ENCODE assay signal across 9 cellular contexts in the genomic region with DNA sequence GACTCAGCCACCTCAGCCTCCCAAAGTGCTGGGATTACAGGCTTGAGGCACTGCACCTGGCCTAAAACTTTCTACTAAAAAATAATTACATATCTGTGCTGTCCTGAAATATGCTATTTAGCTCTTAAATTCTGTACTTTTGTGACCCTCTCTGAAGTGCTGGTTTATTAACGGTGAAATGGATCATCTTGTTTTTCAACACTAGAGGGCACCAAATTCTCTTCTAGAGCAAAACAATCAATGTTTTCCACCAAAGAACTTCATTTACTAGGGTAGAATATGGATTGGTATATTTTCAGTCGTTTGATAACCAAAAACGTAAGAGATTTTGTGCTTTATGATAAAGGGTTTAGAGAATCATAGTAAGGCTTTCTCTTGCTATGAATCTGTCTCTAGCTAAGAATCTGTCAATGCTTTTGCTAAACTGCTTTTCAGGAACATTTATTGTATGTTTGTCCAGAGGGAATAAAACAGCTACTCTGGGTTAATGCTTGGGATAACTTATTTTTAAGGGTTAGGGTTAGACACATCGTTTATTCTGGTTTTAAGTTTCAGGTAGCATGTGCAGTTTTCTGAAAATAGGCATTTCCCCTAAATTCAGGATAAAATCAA.
DNase-seq lines count a peak whose midpoint lies in the region; ATAC-seq and TF ChIP-seq lines count a peak whose summit lies in the region.
"Had no signal": no experiment of that assay in that cellular context is flagged by ENCODE, and none has a peak within 500 bp of the region (broad histone marks: within the 10 kb centered on the region; RNA-seq: fewer than 3 reads in every experiment).

No MANE protein-coding gene starts in this region.

- H3K36me3 ChIP-seq in thoracic aorta, result peaks cover 8% of the 10 kb centered on the region
- H3K36me3 ChIP-seq: SJCRH30 had no signal

- H3K9me3 ChIP-seq in thoracic aorta, result no peaks in the 10 kb centered on the region
- H3K9me3 ChIP-seq: SJCRH30 had no signal

- in situ Hi-C loops in Caki2 (cut with HindIII; ENCODE audit: low pct_unique_long_range_greater_than_20kb, low sequenced_read_pairs), result no loop called here

- ATAC-seq in GM19372 (IDR thresholded peaks at IDR 0.05; ENCODE audit: low read depth, unreplicated experiment) (peak; percentile 60), thoracic aorta (ENCODE audit: insufficient number of reproducible peaks, low FRiP score, low read depth) (no peak), HG03571 (IDR thresholded peaks at IDR 0.05; ENCODE audit: unreplicated experiment) (no peak)

- no peaks in the 10 kb centered on the region for H3K27me3 ChIP-seq in thoracic aorta (replicated peaks; ENCODE audit: insufficient read depth)
- H3K27me3 ChIP-seq: SJCRH30 had no signal

- no peak overlapping the region for H3K27ac ChIP-seq in thoracic aorta
- H3K27ac ChIP-seq: SJCRH30 had no signal

- TF ChIP-seq CTCF in thoracic aorta (IDR thresholded peaks at IDR 0.05), result peak; percentile 63

- TF ChIP-seq RAD21 in Ishikawa (IDR thresholded peaks at IDR 0.05; ENCODE audit: low read depth), result peak; percentile 63

- H3K4me1 ChIP-seq in thoracic aorta (ENCODE audit: control insufficient read depth in 1 of 2, low read depth in 2 of 2), result no peaks in the 10 kb centered on the region
- H3K4me1 ChIP-seq: SJCRH30 had no signal

- H3K4me3 ChIP-seq in thoracic aorta, result no peak overlapping the region
- H3K4me3 ChIP-seq: SJCRH30 had no signal

- no peak for TF ChIP-seq EP300 in Ishikawa (IDR thresholded peaks at IDR 0.05; ENCODE audit: borderline replicate concordance)

- peak; percentile 14 for DNase-seq in Caki2 (ENCODE audit: low read depth)
- DNase-seq in SKM-1 (lab: John Stamatoyannopoulos, UW; ENCODE audit: unreplicated experiment), result peak; percentile 33
- DNase-seq in glomerular visceral epithelial cell (ENCODE audit: extremely low spot score), result peak; percentile 42
- no peak for DNase-seq in thoracic aorta (ENCODE audit: low spot score)
- DNase-seq in stimulated activated CD4-positive, alpha-beta T cell treated with anti-CD3 and anti-CD28 coated beads, Interleukin-1b, Interleukin-23, amount 100 ng/mL, for 48 hours, result no peak

TF ChIP-seq in Ishikawa, 13 proteins besides CTCF, POLR2A, EP300 and RAD21:
- TF ChIP-seq EGR1 (IDR thresholded peaks at IDR 0.05) (no peak), TAF1 (IDR thresholded peaks at IDR 0.05; ENCODE audit: low read depth) (no peak), YY1 (IDR thresholded peaks at IDR 0.05; ENCODE audit: low read depth) (no peak), CREB1 (IDR thresholded peaks at IDR 0.05; ENCODE audit: low read depth) (no peak), NFIC (IDR thresholded peaks at IDR 0.05) (no peak), ZBTB7A (IDR thresholded peaks at IDR 0.05; ENCODE audit: low read depth) (no peak), FOXM1 (IDR thresholded peaks at IDR 0.05; ENCODE audit: borderline replicate concordance, low read depth) (no peak), TEAD4 (IDR thresholded peaks at IDR 0.05) (no peak), CEBPB (IDR thresholded peaks at IDR 0.05) (no peak), TCF12 (IDR thresholded peaks at IDR 0.05; ENCODE audit: low read depth) (no peak)
- TF ChIP-seq, protein P1, sequence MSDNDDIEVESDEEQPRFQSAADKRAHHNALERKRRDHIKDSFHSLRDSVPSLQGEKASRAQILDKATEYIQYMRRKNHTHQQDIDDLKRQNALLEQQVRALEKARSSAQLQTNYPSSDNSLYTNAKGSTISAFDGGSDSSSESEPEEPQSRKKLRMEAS (IDR thresholded peaks at IDR 0.05), result no peak
- TF ChIP-seq, protein P2, sequence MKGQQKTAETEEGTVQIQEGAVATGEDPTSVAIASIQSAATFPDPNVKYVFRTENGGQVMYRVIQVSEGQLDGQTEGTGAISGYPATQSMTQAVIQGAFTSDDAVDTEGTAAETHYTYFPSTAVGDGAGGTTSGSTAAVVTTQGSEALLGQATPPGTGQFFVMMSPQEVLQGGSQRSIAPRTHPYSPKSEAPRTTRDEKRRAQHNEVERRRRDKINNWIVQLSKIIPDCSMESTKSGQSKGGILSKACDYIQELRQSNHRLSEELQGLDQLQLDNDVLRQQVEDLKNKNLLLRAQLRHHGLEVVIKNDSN (IDR thresholded peaks at IDR 0.05), result no peak
- TF ChIP-seq, protein P3, sequence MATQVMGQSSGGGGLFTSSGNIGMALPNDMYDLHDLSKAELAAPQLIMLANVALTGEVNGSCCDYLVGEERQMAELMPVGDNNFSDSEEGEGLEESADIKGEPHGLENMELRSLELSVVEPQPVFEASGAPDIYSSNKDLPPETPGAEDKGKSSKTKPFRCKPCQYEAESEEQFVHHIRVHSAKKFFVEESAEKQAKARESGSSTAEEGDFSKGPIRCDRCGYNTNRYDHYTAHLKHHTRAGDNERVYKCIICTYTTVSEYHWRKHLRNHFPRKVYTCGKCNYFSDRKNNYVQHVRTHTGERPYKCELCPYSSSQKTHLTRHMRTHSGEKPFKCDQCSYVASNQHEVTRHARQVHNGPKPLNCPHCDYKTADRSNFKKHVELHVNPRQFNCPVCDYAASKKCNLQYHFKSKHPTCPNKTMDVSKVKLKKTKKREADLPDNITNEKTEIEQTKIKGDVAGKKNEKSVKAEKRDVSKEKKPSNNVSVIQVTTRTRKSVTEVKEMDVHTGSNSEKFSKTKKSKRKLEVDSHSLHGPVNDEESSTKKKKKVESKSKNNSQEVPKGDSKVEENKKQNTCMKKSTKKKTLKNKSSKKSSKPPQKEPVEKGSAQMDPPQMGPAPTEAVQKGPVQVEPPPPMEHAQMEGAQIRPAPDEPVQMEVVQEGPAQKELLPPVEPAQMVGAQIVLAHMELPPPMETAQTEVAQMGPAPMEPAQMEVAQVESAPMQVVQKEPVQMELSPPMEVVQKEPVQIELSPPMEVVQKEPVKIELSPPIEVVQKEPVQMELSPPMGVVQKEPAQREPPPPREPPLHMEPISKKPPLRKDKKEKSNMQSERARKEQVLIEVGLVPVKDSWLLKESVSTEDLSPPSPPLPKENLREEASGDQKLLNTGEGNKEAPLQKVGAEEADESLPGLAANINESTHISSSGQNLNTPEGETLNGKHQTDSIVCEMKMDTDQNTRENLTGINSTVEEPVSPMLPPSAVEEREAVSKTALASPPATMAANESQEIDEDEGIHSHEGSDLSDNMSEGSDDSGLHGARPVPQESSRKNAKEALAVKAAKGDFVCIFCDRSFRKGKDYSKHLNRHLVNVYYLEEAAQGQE (IDR thresholded peaks at IDR 0.05; ENCODE audit: low read depth), result no peak
TF ChIP-seq in Ishikawa: peak in this region for 0.

Comparison
In these comparisons a context has a peak if more than half of its experiments do, and no peak if none do; other contexts are left out.
1. DNase-seq: peak in Caki2 (single experiment), SKM-1 (single experiment) and glomerular visceral epithelial cell (single experiment); none in thoracic aorta (single experiment) and stimulated activated CD4-positive, alpha-beta T cell treated with anti-CD3 and anti-CD28 coated beads, Interleukin-1b, Interleukin-23, amount 100 ng/mL, for 48 hours (single experiment).